ENCODE assay signal across 17 cellular contexts in the genomic region with DNA sequence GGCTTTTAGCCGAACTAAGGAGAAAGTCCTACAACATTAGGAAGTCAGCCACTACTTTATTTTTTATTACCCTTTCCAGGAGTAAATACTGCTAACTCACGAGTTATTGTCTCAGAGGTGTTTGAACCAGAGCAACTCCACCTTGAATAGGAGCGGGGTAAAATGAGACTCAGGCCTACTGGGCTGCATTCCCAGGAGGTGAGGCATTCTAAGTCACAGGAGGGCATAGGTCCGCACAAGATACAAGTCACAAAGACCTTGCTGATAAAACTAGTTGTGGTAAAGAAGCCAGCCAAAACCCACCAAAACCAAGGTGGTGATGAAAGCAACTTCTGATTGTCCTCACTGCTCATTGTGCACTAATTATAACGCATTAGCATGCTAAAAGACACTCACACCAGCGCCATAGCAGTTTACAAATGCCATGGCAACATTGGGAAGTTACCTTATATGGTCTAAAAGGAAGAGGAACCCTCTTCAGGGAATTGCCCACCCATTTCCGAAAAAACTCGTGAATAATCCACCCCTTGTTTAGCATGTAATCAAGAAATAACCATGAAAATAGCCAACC.
A peak's percentile ranks its signal among the peaks of the same experiment; 100 is the strongest.
DNase-seq lines count a peak whose midpoint lies in the region; ATAC-seq, FAIRE-seq and TF ChIP-seq lines count a peak whose summit lies in the region.
"Had no signal": no experiment of that assay in that cellular context is flagged by ENCODE, and none has a peak within 500 bp of the region (broad histone marks: within the 10 kb centered on the region; RNA-seq: fewer than 3 reads in every experiment).

No MANE protein-coding gene starts in this region.

- peaks cover 41% of the 10 kb centered on the region for H3K4me1 ChIP-seq in ES-I3 (ENCODE audit: insufficient read depth, low read length)
- peaks cover 50% of the 10 kb centered on the region for H3K4me1 ChIP-seq in HUES6 (ENCODE audit: control insufficient read depth, insufficient read depth, low read length)
- no peaks in the 10 kb centered on the region for H3K4me1 ChIP-seq in K562 (replicated peaks in 1 of 2; ENCODE audit: control insufficient read depth in 2 of 2, insufficient read depth in 2 of 2, low read length in 2 of 2)
- peaks cover 39% of the 10 kb centered on the region for H3K4me1 ChIP-seq in iPS-18a (ENCODE audit: control insufficient read depth, low read depth, low read length)
- H3K4me1 ChIP-seq: Peyer's patch had no signal

- no peaks in the 10 kb centered on the region for H4K20me1 ChIP-seq in K562 (replicated peaks; ENCODE audit: control insufficient read depth, insufficient read depth, low read length)

- intact Hi-C loops in K562 (cut with micrococcal nuclease), result no loop called here

- DNase-seq in K562 (ENCODE audit: extremely low read depth in 1 of 4, low spot score in 3 of 4) (no peak), KG1 (lab: John Stamatoyannopoulos, UW) (no peak), nucleus accumbens (lab: John Stamatoyannopoulos, UW) (no peak)
- no peak for DNase-seq in activated CD4-positive, alpha-beta T cell treated with anti-CD3 and anti-CD28 coated beads, Interleukin-2, amount 50 U/mL, for 4 hours
- DNase-seq: AML-193, Caco-2, DMS53, GM23248, NCI-H1694 treated with DMSO at 0.1 percent for 48 hours, NCI-H446, Peyer's patch, SIG-M5 had no signal

- no peaks in the 10 kb centered on the region for H3K9me1 ChIP-seq in K562 (ENCODE audit: control insufficient read depth, insufficient read depth, low read length)

- 11% methylated on average over 6 of the region's 8 CpGs for WGBS in K562 (ENCODE audit: insufficient coverage, low coverage, missing lambda C conversion rate)

- H3K27me3 ChIP-seq in HUES6 (ENCODE audit: control insufficient read depth, insufficient read depth, low read length) (no peaks in the 10 kb centered on the region), K562 (ENCODE audit: control insufficient read depth in 2 of 2, insufficient read depth in 2 of 2, low read length in 2 of 2) (no peaks in the 10 kb centered on the region), iPS-18a (ENCODE audit: control insufficient read depth, insufficient read depth, low read length) (no peaks in the 10 kb centered on the region)
- H3K27me3 ChIP-seq: Peyer's patch had no signal

- POLR2A ChIA-PET in K562 (lab: Yijun Ruan, JAX), result no interaction called here

- no peaks in the 10 kb centered on the region for H3K79me2 ChIP-seq in K562 (ENCODE audit: control insufficient read depth, insufficient read depth, low read length)

- H3K27ac ChIP-seq in HUES6 (ENCODE audit: low read depth, low read length) (peak overlapping the region; percentile 92), K562 (ENCODE audit: extremely low read depth, low read depth, low read length) (no peak overlapping the region), iPS-18a (ENCODE audit: low read length) (peak overlapping the region; percentile 41)
- H3K27ac ChIP-seq: GM23248, Peyer's patch had no signal

- H3K4me3 ChIP-seq in HUES6 (ENCODE audit: low read depth, low read length) (no peak overlapping the region), K562 (no peak overlapping the region), iPS-18a (ENCODE audit: low read length) (no peak overlapping the region)
- H3K4me3 ChIP-seq: GM23248, Peyer's patch had no signal

- peak overlapping the region; percentile 28; the same call in 1 of the 2 replicates for H3K9ac ChIP-seq in ES-I3 (ENCODE audit: low read depth, low read length)
- peak overlapping the region; percentile 69 for H3K9ac ChIP-seq in HUES6 (ENCODE audit: low read length)
- H3K9ac ChIP-seq in K562 (ENCODE audit: insufficient read depth in 1 of 2, low read depth in 2 of 2, low read length in 2 of 2), result no peak overlapping the region
- no peak overlapping the region for H3K9ac ChIP-seq in iPS-18a (ENCODE audit: low read length)
- H3K9ac ChIP-seq: GM23248 had no signal

- H3K36me3 ChIP-seq in ES-I3 (ENCODE audit: insufficient read depth, low read length) (no peaks in the 10 kb centered on the region), HUES6 (ENCODE audit: control insufficient read depth, insufficient read depth, low read length) (no peaks in the 10 kb centered on the region), K562 (ENCODE audit: control insufficient read depth, insufficient read depth, low read length) (no peaks in the 10 kb centered on the region), iPS-18a (ENCODE audit: control insufficient read depth, low read depth, low read length) (no peaks in the 10 kb centered on the region)
- H3K36me3 ChIP-seq: Peyer's patch had no signal

- TF ChIP-seq EP300 in K562 (IDR thresholded peaks at IDR 0.05; ENCODE audit: low read length), result no peak

- TF ChIP-seq POLR2A in K562 (conservative IDR thresholded peaks at IDR 0.05), result no peak

- CTCF ChIA-PET in K562 (lab: Yijun Ruan, JAX; ENCODE audit: low intra/inter-chr PET ratio), result no interaction called here

- no TSS peak for BruUV-seq in K562 (replicated peaks; lab: Mats Ljungman, UMichigan)

- in situ Hi-C loops in K562 (cut with MboI), result no loop called here

- no peak overlapping the region for H3K4me2 ChIP-seq in K562 (ENCODE audit: insufficient read depth, low read length)

- no peak for TF ChIP-seq CTCF in K562 (IDR thresholded peaks at IDR 0.05 in 2 of 3, conservative IDR thresholded peaks at IDR 0.05 in 1 of 3; ENCODE audit: insufficient read depth in 2 of 3, low read depth in 1 of 3, low read length in 3 of 3)

- ATAC-seq in K562 (no peak), GM18519 (IDR thresholded peaks at IDR 0.05; ENCODE audit: low FRiP score, unreplicated experiment) (no peak)

- no peak for TF ChIP-seq RAD21 in K562 (CRISPR knock-in tag; conservative IDR thresholded peaks at IDR 0.05 in 1 of 2, IDR thresholded peaks at IDR 0.05 in 1 of 2)

- no peak for FAIRE-seq in K562 (lab: Jason Lieb, UNC)
- FAIRE-seq: G401.6 had no signal

- H3K9me3 ChIP-seq in ES-I3 (ENCODE audit: control insufficient read depth, insufficient read depth, low read length) (peaks cover 2% of the 10 kb centered on the region; the same call in 1 of the 2 replicates), HUES6 (ENCODE audit: control insufficient read depth, insufficient read depth, low read depth, low read length) (no peaks in the 10 kb centered on the region), K562 (replicated peaks; ENCODE audit: control insufficient read depth, insufficient read depth, low read depth, low read length) (no peaks in the 10 kb centered on the region), iPS-18a (ENCODE audit: control insufficient read depth, low read depth, low read length) (no peaks in the 10 kb centered on the region)
- H3K9me3 ChIP-seq: Caco-2, Peyer's patch had no signal

- H2AFZ ChIP-seq in K562 (ENCODE audit: low read depth, low read length), result no peak overlapping the region
- H2AFZ ChIP-seq: GM23248 had no signal

TF ChIP-seq in K562, 482 proteins besides CTCF, POLR2A, EP300 and RAD21:
- peak; percentile 33 for TF ChIP-seq RFX1 (IDR thresholded peaks at IDR 0.05)
- no peak for TF ChIP-seq NBN (IDR thresholded peaks at IDR 0.05; ENCODE audit: low read depth)
- peak in 1 of 2 experiments; percentile 25; a peak in 1 of 4 replicates for TF ChIP-seq SRF (CRISPR knock-in tag; IDR thresholded peaks at IDR 0.05)

Comparison
In these comparisons a context has a peak if more than half of its experiments do, and no peak if none do; other contexts are left out.
1. H3K9ac ChIP-seq: peak in ES-I3 (single experiment) and HUES6 (single experiment); none in K562 (0 of 2) and iPS-18a (single experiment).